1 cellular context compared by ENCODE assay signal in the genomic region with DNA sequence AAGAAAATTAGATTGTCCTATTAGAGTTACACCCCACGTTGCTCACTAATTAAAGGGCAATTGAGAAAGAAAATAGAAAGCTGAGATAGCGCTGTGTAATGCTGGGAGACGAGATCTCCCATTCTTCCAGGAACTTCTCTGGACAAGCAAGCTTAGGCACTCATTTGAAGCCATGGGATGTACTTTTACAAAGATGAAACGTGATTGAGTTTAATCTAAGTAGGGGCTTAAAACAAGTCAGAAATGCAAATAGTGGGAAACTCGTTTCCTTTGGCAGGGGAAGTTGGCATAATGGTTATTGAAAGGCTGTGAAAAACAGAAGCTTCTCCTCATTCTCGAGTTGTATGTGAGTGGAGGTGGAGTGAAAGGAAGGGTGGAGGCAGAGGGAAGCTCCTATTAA.
TF ChIP-seq lines count a peak whose summit lies in the region.

No MANE protein-coding gene starts in this region.

TF ChIP-seq in endothelial cell of umbilical vein, 7 proteins besides CTCF, POLR2A, EP300 and RAD21:
- no peak for TF ChIP-seq MYC (IDR thresholded peaks at IDR 0.05; ENCODE audit: low read depth, low read length)
- TF ChIP-seq JUN (IDR thresholded peaks at IDR 0.05; ENCODE audit: borderline replicate concordance, insufficient read depth, insufficient read length, low read depth), result no peak
- TF ChIP-seq EZH2 (IDR thresholded peaks at IDR 0.05; ENCODE audit: borderline replicate concordance, low read depth, low read length, severe bottlenecking), result no peak
- TF ChIP-seq, protein P1, sequence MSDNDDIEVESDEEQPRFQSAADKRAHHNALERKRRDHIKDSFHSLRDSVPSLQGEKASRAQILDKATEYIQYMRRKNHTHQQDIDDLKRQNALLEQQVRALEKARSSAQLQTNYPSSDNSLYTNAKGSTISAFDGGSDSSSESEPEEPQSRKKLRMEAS (IDR thresholded peaks at IDR 0.05; ENCODE audit: insufficient read depth, insufficient read length), result no peak
- no peak for TF ChIP-seq POLR2AphosphoS5 (IDR thresholded peaks at IDR 0.05; ENCODE audit: insufficient read depth, low read depth, low read length)
- TF ChIP-seq FOS (IDR thresholded peaks at IDR 0.05; ENCODE audit: borderline replicate concordance, insufficient read depth, low read length), result no peak
- TF ChIP-seq GATA2 (IDR thresholded peaks at IDR 0.05; ENCODE audit: insufficient read depth, insufficient read length, low read depth, low read length), result no peak
